In the genomic region with DNA sequence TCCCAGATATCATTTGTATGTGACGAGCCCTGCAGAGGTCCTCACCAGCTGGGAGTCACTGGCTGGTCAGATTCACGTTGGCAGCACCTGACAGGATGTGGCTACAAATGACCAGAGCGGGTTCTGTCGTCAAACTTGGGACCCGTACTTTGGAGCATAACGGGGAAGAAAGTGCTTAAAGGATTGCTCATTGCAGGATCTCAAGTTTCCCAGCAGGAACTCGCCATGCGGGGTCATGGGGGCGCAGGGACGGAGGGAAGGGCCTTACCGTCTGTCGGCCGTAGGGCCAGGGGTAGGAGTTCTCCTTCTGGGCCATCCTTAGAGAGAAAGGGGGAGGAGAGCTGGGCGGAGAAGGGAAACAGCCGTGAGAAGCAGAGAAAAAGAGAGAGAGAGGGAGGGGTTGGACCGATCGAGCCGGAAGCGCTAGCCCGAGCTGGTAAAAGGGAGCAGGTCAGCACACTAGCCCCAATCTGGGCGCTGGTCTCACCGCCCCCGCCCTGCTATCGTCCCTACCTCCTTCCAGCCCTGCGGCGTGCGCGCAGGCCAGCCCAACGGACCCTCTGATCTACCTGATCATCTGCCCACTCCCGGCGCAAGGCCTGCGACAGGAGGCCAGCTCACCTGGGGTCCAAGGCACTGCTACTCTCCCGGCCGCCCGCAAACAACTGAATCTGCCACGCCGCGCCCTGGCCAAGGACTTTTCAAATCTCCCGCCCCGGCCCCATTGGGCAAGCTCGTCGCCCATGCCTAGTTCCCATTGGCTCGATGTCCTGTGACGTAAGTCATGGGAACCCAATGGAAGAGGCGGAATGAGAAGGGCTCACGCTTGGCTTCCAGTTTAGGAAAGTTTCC, we compare ENCODE assay signal across 2 cellular contexts.
TF ChIP-seq lines count a peak whose summit lies in the region.

A gene (minus strand): TSS at position 667 of the 852 bp plus-strand sequence. CDS start 351 bp downstream, at position 316.

TF ChIP-seq in GM23338, 12 proteins besides CTCF, POLR2A, EP300 and RAD21 (continued from another document):
- TF ChIP-seq, protein P1, sequence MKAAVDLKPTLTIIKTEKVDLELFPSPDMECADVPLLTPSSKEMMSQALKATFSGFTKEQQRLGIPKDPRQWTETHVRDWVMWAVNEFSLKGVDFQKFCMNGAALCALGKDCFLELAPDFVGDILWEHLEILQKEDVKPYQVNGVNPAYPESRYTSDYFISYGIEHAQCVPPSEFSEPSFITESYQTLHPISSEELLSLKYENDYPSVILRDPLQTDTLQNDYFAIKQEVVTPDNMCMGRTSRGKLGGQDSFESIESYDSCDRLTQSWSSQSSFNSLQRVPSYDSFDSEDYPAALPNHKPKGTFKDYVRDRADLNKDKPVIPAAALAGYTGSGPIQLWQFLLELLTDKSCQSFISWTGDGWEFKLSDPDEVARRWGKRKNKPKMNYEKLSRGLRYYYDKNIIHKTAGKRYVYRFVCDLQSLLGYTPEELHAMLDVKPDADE (IDR thresholded peaks at IDR 0.05) = peak; percentile 32
- TF ChIP-seq EZH2 (IDR thresholded peaks at IDR 0.05; ENCODE audit: low read depth, unreplicated experiment) (no peak), POLR2AphosphoS5 (IDR thresholded peaks at IDR 0.05; ENCODE audit: low read depth) (peak; percentile 98)

TF ChIP-seq in neural cell, 6 proteins besides CTCF, POLR2A, EP300 and RAD21:
- TF ChIP-seq, protein P2, sequence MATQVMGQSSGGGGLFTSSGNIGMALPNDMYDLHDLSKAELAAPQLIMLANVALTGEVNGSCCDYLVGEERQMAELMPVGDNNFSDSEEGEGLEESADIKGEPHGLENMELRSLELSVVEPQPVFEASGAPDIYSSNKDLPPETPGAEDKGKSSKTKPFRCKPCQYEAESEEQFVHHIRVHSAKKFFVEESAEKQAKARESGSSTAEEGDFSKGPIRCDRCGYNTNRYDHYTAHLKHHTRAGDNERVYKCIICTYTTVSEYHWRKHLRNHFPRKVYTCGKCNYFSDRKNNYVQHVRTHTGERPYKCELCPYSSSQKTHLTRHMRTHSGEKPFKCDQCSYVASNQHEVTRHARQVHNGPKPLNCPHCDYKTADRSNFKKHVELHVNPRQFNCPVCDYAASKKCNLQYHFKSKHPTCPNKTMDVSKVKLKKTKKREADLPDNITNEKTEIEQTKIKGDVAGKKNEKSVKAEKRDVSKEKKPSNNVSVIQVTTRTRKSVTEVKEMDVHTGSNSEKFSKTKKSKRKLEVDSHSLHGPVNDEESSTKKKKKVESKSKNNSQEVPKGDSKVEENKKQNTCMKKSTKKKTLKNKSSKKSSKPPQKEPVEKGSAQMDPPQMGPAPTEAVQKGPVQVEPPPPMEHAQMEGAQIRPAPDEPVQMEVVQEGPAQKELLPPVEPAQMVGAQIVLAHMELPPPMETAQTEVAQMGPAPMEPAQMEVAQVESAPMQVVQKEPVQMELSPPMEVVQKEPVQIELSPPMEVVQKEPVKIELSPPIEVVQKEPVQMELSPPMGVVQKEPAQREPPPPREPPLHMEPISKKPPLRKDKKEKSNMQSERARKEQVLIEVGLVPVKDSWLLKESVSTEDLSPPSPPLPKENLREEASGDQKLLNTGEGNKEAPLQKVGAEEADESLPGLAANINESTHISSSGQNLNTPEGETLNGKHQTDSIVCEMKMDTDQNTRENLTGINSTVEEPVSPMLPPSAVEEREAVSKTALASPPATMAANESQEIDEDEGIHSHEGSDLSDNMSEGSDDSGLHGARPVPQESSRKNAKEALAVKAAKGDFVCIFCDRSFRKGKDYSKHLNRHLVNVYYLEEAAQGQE (IDR thresholded peaks at IDR 0.05; ENCODE audit: borderline replicate concordance) = no peak
- TF ChIP-seq MXI1 (conservative IDR thresholded peaks at IDR 0.05; ENCODE audit: poor library complexity, severe bottlenecking) = peak; percentile 100
- no peak for TF ChIP-seq TAF1 (IDR thresholded peaks at IDR 0.05; ENCODE audit: low read depth)
- TF ChIP-seq POLR2AphosphoS5 (IDR thresholded peaks at IDR 0.05) = peak; percentile 63
TF ChIP-seq in neural cell: peak in this region for 2.
